ENCODE assay signal across 9 cellular contexts in genomic region chr1:25676488-25676887, GRCh38. TPM values are rescaled to one million over a fixed set of nuclear protein-coding genes. Genes with fewer than 3 reads are reported as not detected.
A peak's percentile ranks its signal among the peaks of the same experiment; 100 is the strongest.
DNase-seq lines count a peak whose midpoint lies in the region; ATAC-seq, FAIRE-seq and TF ChIP-seq lines count a peak whose summit lies in the region.
"Had no signal": no experiment of that assay in that cellular context is flagged by ENCODE, and none has a peak within 500 bp of the region (broad histone marks: within the 10 kb centered on the region; RNA-seq: fewer than 3 reads in every experiment).

No MANE protein-coding gene starts in this region.

- no peak overlapping the region for H3K4ac ChIP-seq in H1 (replicated peaks; ENCODE audit: insufficient read length, low read depth, low read length)

- ATAC-seq in GM19035 (IDR thresholded peaks at IDR 0.05; ENCODE audit: unreplicated experiment) (peak; percentile 14), HG03139 (IDR thresholded peaks at IDR 0.05; ENCODE audit: unreplicated experiment) (no peak)

- H2BK15ac ChIP-seq in H1 (ENCODE audit: low read length), result 0 out of 2 replicates have a peak overlapping the region, but pooled peaks have one; percentile 16

- no peak overlapping the region for H4K5ac ChIP-seq in H1 (ENCODE audit: insufficient read length, low read depth, low read length)

- CTCF ChIA-PET in H1 (lab: Charles Lee; ENCODE audit: partially characterized antibody), result interaction anchor here (0.6 to 2.5 kb wide), 12 partner anchors 10 to 121 kb away, joined by 3 to 17 read pairs (median 4); no protein-coding TSS in a partner anchor

- no peak for TF ChIP-seq RAD21 in H1 (IDR thresholded peaks at IDR 0.05 in 1 of 2, conservative IDR thresholded peaks at IDR 0.05 in 1 of 2; ENCODE audit: low read depth in 2 of 2, low read length in 2 of 2)

- WGBS in H1 (ENCODE audit: extremely low coverage in 1 of 2, insufficient coverage in 1 of 2, insufficient read length in 1 of 2, insufficient replicate concordance in 2 of 2, low coverage in 1 of 2, low lambda C conversion rate in 2 of 2, missing lambda C conversion rate in 1 of 2), 2 experiments, result 69% methylated on average over 3 of the region's 3 CpGs; no CpG with 5 or more reads in 1 of the 2 experiments

- no peak overlapping the region for H2BK120ac ChIP-seq in H1 (replicated peaks; ENCODE audit: low read depth, low read length)

- no peaks in the 10 kb centered on the region; the same call in 1 of the 2 replicates for H3K79me1 ChIP-seq in H1 (ENCODE audit: low read depth, low read length)

- no peak for FAIRE-seq in H1 (lab: Jason Lieb, UNC)

- no peak overlapping the region for H3K9ac ChIP-seq in H1 (replicated peaks in 1 of 4; ENCODE audit: extremely low read depth in 1 of 4, low read depth in 3 of 4, low read length in 3 of 4)

- H4K91ac ChIP-seq in H1 (replicated peaks; ENCODE audit: insufficient read length, low read length), result no peak overlapping the region

- H3K18ac ChIP-seq in H1 (ENCODE audit: extremely low read depth, low read length), result no peak overlapping the region

- H3K9me3 ChIP-seq in H1 (ENCODE audit: insufficient read depth in 2 of 2, low read depth in 1 of 2, low read length in 1 of 2), result 0 out of 4 replicates have a peak, but pooled peaks cover 0 to 3% of the 10 kb centered on the region in 2 experiments

- peaks cover 1 to 10% (median 4%) of the 10 kb centered on the region in 4 experiments; a peak in 5 of 7 replicates for H3K4me1 ChIP-seq in H1 (replicated peaks in 1 of 4; ENCODE audit: control insufficient read depth in 3 of 4, insufficient read depth in 4 of 4, low read length in 3 of 4)

- H3K27ac ChIP-seq in H1 (ENCODE audit: low read depth, low read length), result no peak overlapping the region

- peak; percentile 37 for DNase-seq in A172 (ENCODE audit: low spot score)
- DNase-seq in NCI-H2171 (lab: John Stamatoyannopoulos, UW), result peak; percentile 61
- no peak for DNase-seq in H1 (ENCODE audit: low read depth in 1 of 2, low spot score in 2 of 2)
- DNase-seq in HPDE6-E6E7 (ENCODE audit: extremely low spot score), result no peak
- DNase-seq in epidermal melanocyte (ENCODE audit: insufficient read length, low spot score), result no peak
- DNase-seq in H7, result no peak

- no peaks in the 10 kb centered on the region for H3K79me2 ChIP-seq in H1 (ENCODE audit: control insufficient read depth in 1 of 2, insufficient read depth in 2 of 2, low read length in 2 of 2)

- TF ChIP-seq POLR2A in H1 (IDR thresholded peaks at IDR 0.05; ENCODE audit: control extremely low read depth in 1 of 2, low read depth in 2 of 2, low read length in 2 of 2), result no peak

- H4K20me1 ChIP-seq in H1 (replicated peaks in 1 of 2; ENCODE audit: control insufficient read depth in 1 of 2, insufficient read depth in 2 of 2, low read length in 2 of 2), result no peaks in the 10 kb centered on the region

- TF ChIP-seq EP300 in H1 (IDR thresholded peaks at IDR 0.05; ENCODE audit: borderline replicate concordance in 1 of 2, low read depth in 2 of 2, low read length in 2 of 2), result no peak

- H3K23ac ChIP-seq in H1 (ENCODE audit: insufficient read length), result no peak overlapping the region

- no peak overlapping the region for H2AFZ ChIP-seq in H1 (ENCODE audit: low read length)

- H3K14ac ChIP-seq in H1 (ENCODE audit: insufficient read length), result no peak overlapping the region

- H3K4me3 ChIP-seq in H1 (ENCODE audit: extremely low read depth in 1 of 4, insufficient read depth in 2 of 4, low read depth in 3 of 4, low read length in 4 of 4) (no peak overlapping the region), H7 (ENCODE audit: insufficient read depth, low read depth, low read length) (no peak overlapping the region)
- H3K4me3 ChIP-seq: dorsolateral prefrontal cortex had no signal

- H3K23me2 ChIP-seq in H1 (ENCODE audit: low read depth, low read length), result no peaks in the 10 kb centered on the region

- no peak overlapping the region for H2AK5ac ChIP-seq in H1 (ENCODE audit: low read depth, low read length)

- H4K8ac ChIP-seq in H1 (ENCODE audit: extremely low read depth, insufficient read depth, low read length), result no peak overlapping the region

- H3K27me3 ChIP-seq in H1 (replicated peaks in 1 of 4; ENCODE audit: control insufficient read depth in 3 of 4, extremely low read depth in 1 of 4, insufficient read depth in 3 of 4, low read length in 3 of 4) (no peaks in the 10 kb centered on the region), H7 (ENCODE audit: control insufficient read depth, insufficient read depth, low read length) (no peaks in the 10 kb centered on the region)
- H3K27me3 ChIP-seq: dorsolateral prefrontal cortex had no signal

- TF ChIP-seq CTCF in H1 (IDR thresholded peaks at IDR 0.05; ENCODE audit: control extremely low read depth in 1 of 3, insufficient read depth in 1 of 3, low read depth in 1 of 3, low read length in 3 of 3), result no peak

- no peak overlapping the region for H2BK20ac ChIP-seq in H1 (ENCODE audit: low read length)

- POLR2A ChIA-PET in H1 (lab: Charles Lee; ENCODE audit: partially characterized antibody), result interaction anchor here (1.2 kb wide), 1 partner anchor 10 kb away, joined by 4 read pairs; no protein-coding TSS in a partner anchor

- H3K36me3 ChIP-seq in H1 (ENCODE audit: control insufficient read depth in 2 of 4, insufficient read depth in 4 of 4, low read length in 3 of 4) (no peaks in the 10 kb centered on the region), H7 (replicated peaks; ENCODE audit: control insufficient read depth, insufficient read depth, low read length) (no peaks in the 10 kb centered on the region)

- H2BK12ac ChIP-seq in H1 (ENCODE audit: low read depth, low read length), result no peak overlapping the region

- H3K4me2 ChIP-seq in H1 (ENCODE audit: insufficient read depth in 1 of 2, low read depth in 2 of 2, low read length in 2 of 2), result no peak overlapping the region

- H3K56ac ChIP-seq in H1 (replicated peaks; ENCODE audit: insufficient read length, low read depth, low read length), result no peak overlapping the region

- H2BK5ac ChIP-seq in H1 (ENCODE audit: low read depth, low read length), result no peak overlapping the region

TF ChIP-seq in H1, 55 proteins besides CTCF, POLR2A, EP300 and RAD21:
- no peak for TF ChIP-seq TAF1 (IDR thresholded peaks at IDR 0.05; ENCODE audit: low read depth, low read length)
- TF ChIP-seq YY1 (IDR thresholded peaks at IDR 0.05; ENCODE audit: low read depth, low read length), result no peak
- no peak for TF ChIP-seq KDM4A (IDR thresholded peaks at IDR 0.05; ENCODE audit: low read depth, low read length, severe bottlenecking)
- TF ChIP-seq NRF1 (IDR thresholded peaks at IDR 0.05; ENCODE audit: low read depth, low read length), result no peak
- TF ChIP-seq ATF2 (IDR thresholded peaks at IDR 0.05; ENCODE audit: low read length), result no peak
- no peak for TF ChIP-seq KDM5A (IDR thresholded peaks at IDR 0.05; ENCODE audit: low read length)
TF ChIP-seq in H1: peak in this region for 0.

RNA-seq across cellular contexts. Expression of gene MAN1C1, which starts 59.9 kb away (rescaled TPM):
- total RNA-seq in A172 (2014; rRNA removed; shearing (Covaris generic)), result 0.67 and 1.5 TPM in 2 replicates
- total RNA-seq in H1 (2021; fragmentation: NEBNext Ultra II Directional; extraction: Animal tissue kit (Norgen Biotek cat#: 25700)), result 7.7 and 7.8 TPM in 2 replicates
- 14.4 and 15.2 TPM in 2 replicates for polyA plus RNA-seq in H1 (2011; rRNA removed)
- polyA plus RNA-seq in H1 (2011; cell fraction: cytosol; rRNA removed), result 8.9 TPM
- polyA plus RNA-seq in H1 (2011; cell fraction: nucleus; rRNA removed), result 14.7 TPM
- 8.3 to 9.9 TPM (median 8.7 TPM) in 4 replicates for polyA plus RNA-seq in H1 (2012, experiment 1 of 2)
- polyA plus RNA-seq in H1 (2012, experiment 2 of 2), result 6.4 TPM
- 5.7 TPM for polyA plus RNA-seq in H1 (2013, experiment 1 of 2)
- 7.0 TPM for polyA plus RNA-seq in H1 (2013, experiment 2 of 2)
- polyA minus RNA-seq in H1 (2011; rRNA and poly(A)+ RNA removed), result 7.1 and 9.0 TPM in 2 replicates
- 4.8 TPM for polyA minus RNA-seq in H1 (2011; cell fraction: cytosol; rRNA and poly(A)+ RNA removed)
- 6.1 TPM for polyA minus RNA-seq in H1 (2011; cell fraction: nucleus; rRNA and poly(A)+ RNA removed)
- total RNA-seq in H7 (2014; rRNA removed; shearing (Covaris generic)), result 19.5 and 25.6 TPM in 2 replicates

Comparison
In these comparisons a context has a peak if more than half of its experiments do, and no peak if none do; other contexts are left out.
1. DNase-seq: peak in A172 (single experiment) and NCI-H2171 (single experiment); none in H1 (0 of 2), HPDE6-E6E7 (single experiment), epidermal melanocyte (single experiment) and H7 (single experiment).